Comparison of ENCODE assay signal across 8 cellular contexts in genomic region chr15:75842722-75843617, GRCh38. TPM values are rescaled to one million over a fixed set of nuclear protein-coding genes. Genes with fewer than 3 reads are reported as not detected.
DNase-seq lines count a peak whose midpoint lies in the region; ATAC-seq and TF ChIP-seq lines count a peak whose summit lies in the region.

Gene UBE2Q2, plus strand, starts transcription at chr15:75843447. Its CDS starts 220 bp downstream, at chr15:75843667.

- H3K27me3 ChIP-seq in CD4-positive, CD25-positive, alpha-beta regulatory T cell (ENCODE audit: control insufficient read depth, insufficient read depth, low read length), result no peaks in the 10 kb centered on the region
- no peaks in the 10 kb centered on the region for H3K27me3 ChIP-seq in stomach smooth muscle (ENCODE audit: control insufficient read depth in 1 of 2, insufficient read depth in 2 of 2, low read length in 2 of 2)

- peak; percentile 61 for ATAC-seq in CD4-positive, CD25-positive, alpha-beta regulatory T cell (ENCODE audit: low read depth in 2 of 2)

- H3K27ac ChIP-seq in CD4-positive, CD25-positive, alpha-beta regulatory T cell (ENCODE audit: insufficient read depth, low read length, poor library complexity, severe bottlenecking), result peak within 1 kb of the TSS; percentile 64
- H3K27ac ChIP-seq in stomach smooth muscle (ENCODE audit: low read length), result peak within 1 kb of the TSS; percentile 89

- H3K9me3 Mint-ChIP-seq in CD4-positive, CD25-positive, alpha-beta regulatory T cell, result no peaks in the 10 kb centered on the region
- no peaks in the 10 kb centered on the region for H3K9me3 Mint-ChIP-seq in neural crest cell

- DNase-seq in CD4-positive, CD25-positive, alpha-beta regulatory T cell, result peak; percentile 62 to 82 (median 69)
- peak; percentile 91 for DNase-seq in GM20000 (ENCODE audit: low spot score)
- peak; percentile 85 for DNase-seq in HuH-7 (ENCODE audit: low spot score)
- peak; percentile 56 to 66 for DNase-seq in SHP77 (lab: John Stamatoyannopoulos, UW)
- peak; percentile 89 for DNase-seq in activated effector memory CD4-positive, alpha-beta T cell treated with anti-CD3 and anti-CD28 coated beads, Interleukin-2, amount 50 U/mL, for 16 hours
- DNase-seq in fibroblast of villous mesenchyme (ENCODE audit: low read depth), result peak; percentile 78
- peak; percentile 66 for DNase-seq in neural crest cell (ENCODE audit: low read depth, low spot score)

- H3K9me3 ChIP-seq in CD4-positive, CD25-positive, alpha-beta regulatory T cell (ENCODE audit: control insufficient read depth in 2 of 2, low read length in 2 of 2), result no peaks in the 10 kb centered on the region
- no peaks in the 10 kb centered on the region for H3K9me3 ChIP-seq in stomach smooth muscle (ENCODE audit: control insufficient read depth in 2 of 2, low read length in 2 of 2)

- no peaks in the 10 kb centered on the region for H3K36me3 ChIP-seq in CD4-positive, CD25-positive, alpha-beta regulatory T cell (ENCODE audit: control insufficient read depth, insufficient read depth, low read length)
- H3K36me3 ChIP-seq in stomach smooth muscle (ENCODE audit: control insufficient read depth in 2 of 2, insufficient read depth in 2 of 2, low read length in 2 of 2), result no peaks in the 10 kb centered on the region

- H3K4me3 Mint-ChIP-seq in CD4-positive, CD25-positive, alpha-beta regulatory T cell, result peak within 1 kb of the TSS; percentile 95 to 99 (median 98)
- peak within 1 kb of the TSS; percentile 94 for H3K4me3 Mint-ChIP-seq in neural crest cell

- peak within 1 kb of the TSS; percentile 94 to 98 (median 96) for H3K27ac Mint-ChIP-seq in CD4-positive, CD25-positive, alpha-beta regulatory T cell
- peak within 1 kb of the TSS; percentile 76 for H3K27ac Mint-ChIP-seq in neural crest cell (ENCODE audit: unreplicated experiment)

- H3K9ac ChIP-seq in stomach smooth muscle (ENCODE audit: low read length in 2 of 2), result peak within 1 kb of the TSS; percentile 84 to 87

- H3K4me1 ChIP-seq in CD4-positive, CD25-positive, alpha-beta regulatory T cell (ENCODE audit: control insufficient read depth, insufficient read depth, low read length, poor library complexity, severe bottlenecking), result peaks cover 38% of the 10 kb centered on the region
- H3K4me1 ChIP-seq in stomach smooth muscle (ENCODE audit: control insufficient read depth, insufficient read depth, low read length), result peaks cover 21% of the 10 kb centered on the region

- H3K4me3 ChIP-seq in CD4-positive, CD25-positive, alpha-beta regulatory T cell (ENCODE audit: low read depth, low read length), result peak within 1 kb of the TSS; percentile 82
- H3K4me3 ChIP-seq in fibroblast of villous mesenchyme (ENCODE audit: low read depth, low read length) (peak within 1 kb of the TSS; percentile 95), stomach smooth muscle (ENCODE audit: low read length in 2 of 2) (peak within 1 kb of the TSS; percentile 91 to 97)

- TF ChIP-seq CTCF in GM20000 (IDR thresholded peaks at IDR 0.05; ENCODE audit: extremely low read depth, missing control alignments) (no peak), fibroblast of villous mesenchyme (IDR thresholded peaks at IDR 0.05; ENCODE audit: insufficient read depth, low read depth, low read length) (no peak), neural crest cell (conservative IDR thresholded peaks at IDR 0.05) (peak; percentile 22)

- H3K36me3 Mint-ChIP-seq in CD4-positive, CD25-positive, alpha-beta regulatory T cell, result no peaks in the 10 kb centered on the region
- H3K36me3 Mint-ChIP-seq in neural crest cell (ENCODE audit: low read depth), result no peaks in the 10 kb centered on the region

- H3K4me1 Mint-ChIP-seq in CD4-positive, CD25-positive, alpha-beta regulatory T cell, result peaks cover 26 to 47% (median 36%) of the 10 kb centered on the region in 4 donors
- peaks cover 39% of the 10 kb centered on the region for H3K4me1 Mint-ChIP-seq in neural crest cell

- no peaks in the 10 kb centered on the region for H3K27me3 Mint-ChIP-seq in CD4-positive, CD25-positive, alpha-beta regulatory T cell
- peaks cover 17% of the 10 kb centered on the region for H3K27me3 Mint-ChIP-seq in neural crest cell (ENCODE audit: low read depth)

RNA-seq across cellular contexts. Expression of gene UBE2Q2, which starts in this region (rescaled TPM):
- 29.5 TPM for total RNA-seq in CD4-positive, CD25-positive, alpha-beta regulatory T cell
- 10 to 100 TPM; 27.8 to 32.5 (median 29.7) TPM for polyA plus RNA-seq in CD4-positive, CD25-positive, alpha-beta regulatory T cell
- total RNA-seq in fibroblast of villous mesenchyme (51.2 and 70.4 TPM in 2 replicates), neural crest cell (28.7 and 30.0 TPM in 2 replicates)

Comparison
In these comparisons a context has a peak if more than half of its experiments do, and no peak if none do; other contexts are left out.
1. Peak in every context shown above with its lines: DNase-seq, ATAC-seq, H3K4me3 ChIP-seq and H3K27ac ChIP-seq.